Comparison of ENCODE assay signal across 17 cellular contexts in the genomic region with DNA sequence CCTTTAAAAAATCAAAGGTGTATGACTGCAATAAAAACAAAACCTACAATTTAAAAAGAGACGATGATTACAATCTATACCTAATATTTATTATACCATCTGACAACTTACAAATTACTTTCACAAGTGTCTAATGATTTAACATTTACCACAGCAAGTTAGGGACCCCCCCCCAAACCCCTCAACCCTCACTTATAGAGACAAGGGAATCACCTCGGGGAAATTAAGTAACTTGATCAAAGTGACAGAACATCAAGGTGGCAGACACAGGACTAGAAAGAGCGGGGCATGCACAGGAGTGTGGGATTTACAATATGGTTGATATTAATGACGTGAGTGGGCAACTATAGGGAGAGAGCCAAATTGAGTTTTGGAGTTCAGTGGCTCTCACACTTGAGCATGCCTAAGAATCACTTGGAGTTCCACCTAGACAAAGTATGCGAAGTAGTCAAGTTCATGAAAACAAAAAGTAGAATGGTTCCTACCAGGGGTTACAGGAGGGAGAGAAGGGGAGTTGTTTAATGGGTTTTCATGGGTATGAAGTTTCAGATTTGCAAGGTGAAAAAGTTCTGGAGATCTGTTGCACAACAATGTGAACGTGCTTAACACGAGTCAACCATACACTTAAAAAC. TPM values are rescaled to one million over a fixed set of nuclear protein-coding genes. Genes with fewer than 3 reads are reported as not detected.
DNase-seq lines count a peak whose midpoint lies in the region; ATAC-seq, FAIRE-seq and TF ChIP-seq lines count a peak whose summit lies in the region.
"Had no signal": no experiment of that assay in that cellular context is flagged by ENCODE, and none has a peak within 500 bp of the region (broad histone marks: within the 10 kb centered on the region; RNA-seq: fewer than 3 reads in every experiment).

No MANE protein-coding gene starts in this region.

- intact Hi-C loops in HepG2 (cut with micrococcal nuclease; ENCODE audit: unreplicated experiment) (loop anchor here (5.0 kb wide), 1 partner anchor 622 kb away; no protein-coding TSS in a partner anchor), right lobe of liver (cut with DNase I) (no loop called here), lower lobe of right lung (cut with DNase I) (no loop called here)

- CTCF ChIA-PET in HepG2 (lab: Yijun Ruan, JAX; ENCODE audit: low intra/inter-chr PET ratio, low total read pairs) = no interaction called here
- CTCF ChIA-PET in activated naive CD4-positive, alpha-beta T cell treated with anti-CD3 and anti-CD28 coated beads, Interleukin-2, amount 10 ng/mL, durations not matched to agents 7 days and 5 days (lab: Charles Lee) = no interaction called here

- H3K4me1 ChIP-seq in HepG2 (ENCODE audit: insufficient read depth, low read length) (peaks cover 34% of the 10 kb centered on the region), right lobe of liver (peaks cover 0 to 69% (median 21%) of the 10 kb centered on the region in 4 donors), lower lobe of right lung (peaks cover 24% of the 10 kb centered on the region)

- H3K4me2 ChIP-seq in HepG2 (ENCODE audit: low read depth, low read length) = no peak overlapping the region

- H3K9ac ChIP-seq in HepG2 (ENCODE audit: insufficient read depth, low read depth, low read length) = no peak overlapping the region
- H3K9ac ChIP-seq: BLaER1 treated with 17β-estradiol and CSF1 and Interleukin-3, amounts not matched to agents 10 nM and 100 nM had no signal

- TF ChIP-seq POLR2A in HepG2 (IDR thresholded peaks at IDR 0.05; ENCODE audit: insufficient read depth in 1 of 2, low read depth in 2 of 2, low read length in 2 of 2) = no peak
- TF ChIP-seq POLR2A in right lobe of liver (IDR thresholded peaks at IDR 0.05) = no peak

- H3K9me3 ChIP-seq in HepG2 (ENCODE audit: low read length) (no peaks in the 10 kb centered on the region), right lobe of liver (no peaks in the 10 kb centered on the region), lower lobe of right lung (no peaks in the 10 kb centered on the region)
- H3K9me3 ChIP-seq: BLaER1 treated with 17β-estradiol and CSF1 and Interleukin-3, amounts not matched to agents 10 nM and 100 nM had no signal

- 89% methylated on average over 7 of the region's 7 CpGs for WGBS in HepG2 (ENCODE audit: low lambda C conversion rate)
- WGBS in right lobe of liver (ENCODE audit: insufficient coverage, low coverage, low lambda C conversion rate, missing lambda C conversion rate) = 64% methylated on average over 7 of the region's 7 CpGs

- no peak overlapping the region for H2AFZ ChIP-seq in HepG2 (ENCODE audit: low read length)

- peaks cover 6% of the 10 kb centered on the region for H3K79me2 ChIP-seq in HepG2 (ENCODE audit: insufficient read depth, low read length)

- POLR2A ChIA-PET in HepG2 (lab: Yijun Ruan, JAX) = no interaction called here

- no peaks in the 10 kb centered on the region for H3K9me3 Mint-ChIP-seq in activated T-helper 17 cell treated with anti-CD3 and anti-CD28 coated beads, Interleukin-2, amount 50 U/mL, for 72 hours
- H3K9me3 Mint-ChIP-seq in activated naive CD4-positive, alpha-beta T cell treated with anti-CD3 and anti-CD28 coated beads, Interleukin-2, amount 10 ng/mL, durations not matched to agents 7 days and 5 days = no peaks in the 10 kb centered on the region

- TF ChIP-seq CTCF in HepG2 (CRISPR knock-in tag; IDR thresholded peaks at IDR 0.05) = no peak
- no peak for TF ChIP-seq CTCF in right lobe of liver (IDR thresholded peaks at IDR 0.05)
- TF ChIP-seq CTCF in lower lobe of right lung (IDR thresholded peaks at IDR 0.05) = no peak

- in situ Hi-C loops in HepG2 (cut with HindIII; ENCODE audit: extremely low pct_ligation_motif_present, low pct_unique_long_range_greater_than_20kb) = no loop called here

- H3K4me3 Mint-ChIP-seq in activated T-helper 17 cell treated with anti-CD3 and anti-CD28 coated beads, Interleukin-2, amount 50 U/mL, for 72 hours = no peak overlapping the region
- no peak overlapping the region for H3K4me3 Mint-ChIP-seq in activated naive CD4-positive, alpha-beta T cell treated with anti-CD3 and anti-CD28 coated beads, Interleukin-2, amount 10 ng/mL, durations not matched to agents 7 days and 5 days

- TF ChIP-seq RAD21 in HepG2 (CRISPR knock-in tag; IDR thresholded peaks at IDR 0.05) = no peak

- H3K36me3 ChIP-seq in HepG2 (replicated peaks in 1 of 2; ENCODE audit: control insufficient read depth in 1 of 2, insufficient read depth in 2 of 2, low read length in 2 of 2) = no peaks in the 10 kb centered on the region; a peak in 1 of 5 replicates
- no peaks in the 10 kb centered on the region for H3K36me3 ChIP-seq in right lobe of liver
- no peaks in the 10 kb centered on the region for H3K36me3 ChIP-seq in lower lobe of right lung

- H3K4me3 ChIP-seq in HepG2 (replicated peaks in 1 of 3; ENCODE audit: insufficient read depth in 1 of 3, low read depth in 2 of 3, low read length in 3 of 3) (no peak overlapping the region), right lobe of liver (no peak overlapping the region), lower lobe of right lung (no peak overlapping the region)
- H3K4me3 ChIP-seq: BLaER1 treated with 17β-estradiol and CSF1 and Interleukin-3, amounts not matched to agents 10 nM and 100 nM had no signal

- no peak for DNase-seq in HepG2 (ENCODE audit: low spot score)
- no peak for DNase-seq in right lobe of liver
- no peak for DNase-seq in lower lobe of right lung
- DNase-seq in activated naive CD4-positive, alpha-beta T cell (lab: John Stamatoyannopoulos, UW) = no peak
- no peak for DNase-seq in NCI-H774 (lab: John Stamatoyannopoulos, UW)
- no peak for DNase-seq in activated naive CD4-positive, alpha-beta T cell treated with anti-CD3 and anti-CD28 coated beads, Interleukin-2, amount 10 ng/mL, durations not matched to agents 7 days and 5 days
- DNase-seq: GF-D8, GOT3, KBM-7, NCI-H1048, NCI-H146, NCI-H226, NCI-H526 had no signal

- H3K27me3 ChIP-seq in HepG2 (ENCODE audit: control insufficient read depth in 1 of 2, insufficient read depth in 2 of 2, low read length in 2 of 2) = no peaks in the 10 kb centered on the region
- H3K27me3 ChIP-seq in right lobe of liver = no peaks in the 10 kb centered on the region
- no peaks in the 10 kb centered on the region for H3K27me3 ChIP-seq in lower lobe of right lung (ENCODE audit: low read depth)
- H3K27me3 ChIP-seq: BLaER1 treated with 17β-estradiol and CSF1 and Interleukin-3, amounts not matched to agents 10 nM and 100 nM had no signal

- peak overlapping the region; percentile 9 for H3K27ac Mint-ChIP-seq in activated T-helper 17 cell treated with anti-CD3 and anti-CD28 coated beads, Interleukin-2, amount 50 U/mL, for 72 hours
- no peak overlapping the region for H3K27ac Mint-ChIP-seq in activated naive CD4-positive, alpha-beta T cell treated with anti-CD3 and anti-CD28 coated beads, Interleukin-2, amount 10 ng/mL, durations not matched to agents 7 days and 5 days

- H4K20me1 ChIP-seq in HepG2 (ENCODE audit: insufficient read depth, low read length) = no peaks in the 10 kb centered on the region

- ATAC-seq in HepG2 (no peak), right lobe of liver (no peak), lower lobe of right lung (peak; percentile 15 to 35), GM19455 (IDR thresholded peaks at IDR 0.05; ENCODE audit: unreplicated experiment) (no peak)
- no peak for ATAC-seq in activated T-helper 17 cell treated with anti-CD3 and anti-CD28 coated beads, Interleukin-2, amount 50 U/mL, for 72 hours (replicated peaks)
- ATAC-seq: Right ventricle myocardium inferior had no signal

- peaks cover 8% of the 10 kb centered on the region for H3K36me3 Mint-ChIP-seq in activated T-helper 17 cell treated with anti-CD3 and anti-CD28 coated beads, Interleukin-2, amount 50 U/mL, for 72 hours (ENCODE audit: low read depth)
- peaks cover 2% of the 10 kb centered on the region for H3K36me3 Mint-ChIP-seq in activated naive CD4-positive, alpha-beta T cell treated with anti-CD3 and anti-CD28 coated beads, Interleukin-2, amount 10 ng/mL, durations not matched to agents 7 days and 5 days

- peaks cover 28% of the 10 kb centered on the region for H3K4me1 Mint-ChIP-seq in activated T-helper 17 cell treated with anti-CD3 and anti-CD28 coated beads, Interleukin-2, amount 50 U/mL, for 72 hours
- no peaks in the 10 kb centered on the region for H3K4me1 Mint-ChIP-seq in activated naive CD4-positive, alpha-beta T cell treated with anti-CD3 and anti-CD28 coated beads, Interleukin-2, amount 10 ng/mL, durations not matched to agents 7 days and 5 days

- no peak for FAIRE-seq in HepG2 (lab: Jason Lieb, UNC)

- no peaks in the 10 kb centered on the region for H3K27me3 Mint-ChIP-seq in activated T-helper 17 cell treated with anti-CD3 and anti-CD28 coated beads, Interleukin-2, amount 50 U/mL, for 72 hours
- H3K27me3 Mint-ChIP-seq in activated naive CD4-positive, alpha-beta T cell treated with anti-CD3 and anti-CD28 coated beads, Interleukin-2, amount 10 ng/mL, durations not matched to agents 7 days and 5 days = no peaks in the 10 kb centered on the region

- BruUV-seq in HepG2 (replicated peaks; lab: Mats Ljungman, UMichigan) = no TSS peak

- TF ChIP-seq EP300 in HepG2 (IDR thresholded peaks at IDR 0.05; ENCODE audit: low read depth in 2 of 2, low read length in 2 of 2) (no peak), HepG2 (CRISPR knock-in tag; IDR thresholded peaks at IDR 0.05; ENCODE audit: borderline replicate concordance) (no peak)

- H3K27ac ChIP-seq in HepG2 (ENCODE audit: extremely low read length, insufficient read depth, low read length) = no peak overlapping the region
- H3K27ac ChIP-seq in right lobe of liver = no peak overlapping the region
- no peak overlapping the region for H3K27ac ChIP-seq in lower lobe of right lung
- H3K27ac ChIP-seq: BLaER1 treated with 17β-estradiol and CSF1 and Interleukin-3, amounts not matched to agents 10 nM and 100 nM had no signal

RNA-seq across cellular contexts. Expression of a gene that starts 43.4 kb away (rescaled TPM):
- total RNA-seq in HepG2 (2016; rRNA removed; fragmentation: Illumina TruSeq; extraction: Trizol) = 13.1 and 15.1 TPM in 2 replicates
- total RNA-seq in HepG2 (2016; cell fraction: cytosol; rRNA removed; fragmentation: Illumina TruSeq; extraction: Trizol; ENCODE audit: low read depth) = 38.8 and 42.6 TPM in 2 replicates
- 12.0 and 16.0 TPM in 2 replicates for total RNA-seq in HepG2 (2016; cell fraction: insoluble cytoplasmic fraction; rRNA removed; fragmentation: Illumina TruSeq; extraction: Trizol)
- total RNA-seq in HepG2 (2016; cell fraction: membrane; rRNA removed; fragmentation: Illumina TruSeq; extraction: Trizol) = 15.3 and 19.7 TPM in 2 replicates
- total RNA-seq in HepG2 (2016; cell fraction: nucleus; rRNA removed; fragmentation: Illumina TruSeq; extraction: Trizol) = 29.3 and 32.5 TPM in 2 replicates
- polyA plus RNA-seq in HepG2 (2011; rRNA removed) = 6.2 and 6.5 TPM in 2 replicates
- 4.5 and 5.3 TPM in 2 replicates for polyA plus RNA-seq in HepG2 (2011; cell fraction: cytosol; rRNA removed)
- polyA plus RNA-seq in HepG2 (2011; cell fraction: nucleus; rRNA removed) = 7.2 and 8.6 TPM in 2 replicates
- polyA plus RNA-seq in HepG2 (2012) = 9.9 and 11.1 TPM in 2 replicates
- 1.4 and 1.7 TPM in 2 replicates for polyA plus RNA-seq in HepG2 (2016; cell fraction: cytosol; fragmentation: Illumina TruSeq; extraction: Trizol; ENCODE audit: low read depth)
- polyA plus RNA-seq in HepG2 (2016; cell fraction: insoluble cytoplasmic fraction; fragmentation: Illumina TruSeq; extraction: Trizol; ENCODE audit: low read depth) = 9.2 and 10.6 TPM in 2 replicates
- polyA plus RNA-seq in HepG2 (2016; cell fraction: membrane; fragmentation: Illumina TruSeq; extraction: Trizol; ENCODE audit: low read depth) = 4.5 and 5.4 TPM in 2 replicates
- polyA plus RNA-seq in HepG2 (2016; cell fraction: nucleus; fragmentation: Illumina TruSeq; extraction: Trizol; ENCODE audit: insufficient read depth, low read depth) = 10.6 and 13.6 TPM in 2 replicates
- polyA minus RNA-seq in HepG2 (2011; rRNA and poly(A)+ RNA removed; ENCODE audit: low replicate concordance) = 8.4 and 35.9 TPM in 2 replicates
- 7.3 and 10.5 TPM in 2 replicates for polyA minus RNA-seq in HepG2 (2011; cell fraction: cytosol; rRNA and poly(A)+ RNA removed)
- polyA minus RNA-seq in HepG2 (2011; cell fraction: nucleus; rRNA and poly(A)+ RNA removed) = 55.9 and 58.2 TPM in 2 replicates
- total RNA-seq in right lobe of liver = 10 to 100 TPM; 13.6 to 49.8 (median 20.0) TPM
- 10 to 100 TPM; 13.4 to 22.4 TPM for total RNA-seq in activated T-helper 17 cell treated with anti-CD3 and anti-CD28 coated beads, Interleukin-2, amount 50 U/mL, for 72 hours
- 72.3 TPM for total RNA-seq in lower lobe of right lung

Comparison
In these comparisons a context has a peak if more than half of its experiments do, and no peak if none do; other contexts are left out.
1. ATAC-seq: peak in lower lobe of right lung (2 of 2); none in HepG2 (single experiment), right lobe of liver (0 of 4), activated T-helper 17 cell treated with anti-CD3 and anti-CD28 coated beads, Interleukin-2, amount 50 U/mL, for 72 hours (single experiment) and GM19455 (single experiment).